In the genomic region with DNA sequence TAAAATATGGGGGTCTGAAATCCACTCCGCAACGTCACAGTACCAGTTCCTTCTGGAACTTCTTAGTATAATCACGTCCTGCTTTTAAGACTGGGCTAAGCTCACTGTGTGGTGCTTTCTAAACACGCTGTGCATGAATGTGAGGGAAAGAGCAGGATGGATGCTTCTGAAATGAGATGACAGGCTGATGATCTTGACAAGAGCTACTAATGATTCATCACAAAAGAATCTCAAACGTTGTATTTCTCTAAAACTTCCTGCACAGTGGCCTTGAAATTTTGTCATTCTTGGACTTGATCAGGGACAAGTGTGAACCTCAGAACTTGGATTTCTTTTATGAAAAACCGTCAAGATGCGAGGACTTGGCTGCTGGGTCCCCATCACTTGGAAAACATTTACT, we compare ENCODE assay signal across 20 cellular contexts.
DNase-seq lines count a peak whose midpoint lies in the region; ATAC-seq, FAIRE-seq and TF ChIP-seq lines count a peak whose summit lies in the region.
"Had no signal": no experiment of that assay in that cellular context is flagged by ENCODE, and none has a peak within 500 bp of the region (broad histone marks: within the 10 kb centered on the region; RNA-seq: fewer than 3 reads in every experiment).

No MANE protein-coding gene starts in this region.

- no peak for FAIRE-seq in pancreas (lab: Jason Lieb, UNC)
- FAIRE-seq: A549, GM12878 had no signal

- H3K4me3 ChIP-seq in SK-N-SH (ENCODE audit: low read depth in 2 of 2, low read length in 1 of 2): no peak overlapping the region
- no peak overlapping the region for H3K4me3 ChIP-seq in osteoblast (ENCODE audit: insufficient read depth, low read length)
- H3K4me3 ChIP-seq in pancreas: no peak overlapping the region
- H3K4me3 ChIP-seq: A549, GM12878 had no signal

- H2AFZ ChIP-seq in SK-N-SH (ENCODE audit: low read depth) (no peak overlapping the region), osteoblast (ENCODE audit: low read length) (no peak overlapping the region)

- intact Hi-C loops in pancreas (cut with DNase I): no loop called here

- H3K9me3 ChIP-seq in SK-N-SH (no peaks in the 10 kb centered on the region), osteoblast (ENCODE audit: low read depth, low read length) (no peaks in the 10 kb centered on the region), pancreas (no peaks in the 10 kb centered on the region)
- H3K9me3 ChIP-seq: A549 had no signal

- no peaks in the 10 kb centered on the region for H3K27me3 ChIP-seq in SK-N-SH (ENCODE audit: insufficient read depth)
- H3K27me3 ChIP-seq in osteoblast (ENCODE audit: insufficient read depth, low read length): peaks cover 6% of the 10 kb centered on the region
- H3K27me3 ChIP-seq in pancreas: no peaks in the 10 kb centered on the region

- POLR2A ChIA-PET in SK-N-SH (lab: Yijun Ruan, JAX): no interaction called here

- no peak for TF ChIP-seq RAD21 in SK-N-SH (IDR thresholded peaks at IDR 0.05; ENCODE audit: low read length)

- H3K27ac Mint-ChIP-seq in stimulated activated naive B cell treated with anti-CD40 and anti-IgM and Interleukin-4, amounts not matched to agents 10 μg/mL and 1 μg/mL and 100 μg/mL, for 72 hours: no peak overlapping the region
- H3K27ac Mint-ChIP-seq: CD4-positive, alpha-beta T cell; HFFc6 had no signal

- ATAC-seq in SK-N-SH treated with all-trans-retinoic acid at 6 μM for 48 hours (no peak), pancreas (no peak)
- no peak for ATAC-seq in stimulated activated naive B cell treated with anti-CD40 and anti-IgM and Interleukin-4, amounts not matched to agents 10 μg/mL and 1 μg/mL and 100 μg/mL, for 72 hours (replicated peaks)
- ATAC-seq: A549, GM12878, HCT116 had no signal

- no peak overlapping the region for H3K4me3 Mint-ChIP-seq in stimulated activated naive B cell treated with anti-CD40 and anti-IgM and Interleukin-4, amounts not matched to agents 10 μg/mL and 1 μg/mL and 100 μg/mL, for 72 hours
- H3K4me3 Mint-ChIP-seq: CD4-positive, alpha-beta T cell; HFFc6 had no signal

- no peaks in the 10 kb centered on the region for H3K4me1 ChIP-seq in SK-N-SH (ENCODE audit: control insufficient read depth in 1 of 2, insufficient read depth in 2 of 2, low read depth in 1 of 2, low read length in 1 of 2)
- H3K4me1 ChIP-seq in osteoblast (ENCODE audit: insufficient read depth, low read length): no peaks in the 10 kb centered on the region
- H3K4me1 ChIP-seq in pancreas: no peaks in the 10 kb centered on the region
- H3K4me1 ChIP-seq: A549 had no signal

- DNase-seq in SK-N-SH (no peak), EH (ENCODE audit: low read depth) (peak; percentile 6), RPMI7951 (ENCODE audit: low read depth) (peak; percentile 31), osteoblast (ENCODE audit: insufficient read length, low spot score, missing footprints) (peak; percentile 35), NCI-H226 (no peak), pancreas (no peak)
- DNase-seq in stimulated activated naive B cell treated with anti-CD40 and anti-IgM and Interleukin-4, amounts not matched to agents 10 μg/mL and 1 μg/mL and 100 μg/mL, for 72 hours: no peak
- DNase-seq: AML-193; CD4-positive, alpha-beta T cell; DMS153; DMS79; GOT3; H7; HFFc6 had no signal

- H3K36me3 Mint-ChIP-seq in stimulated activated naive B cell treated with anti-CD40 and anti-IgM and Interleukin-4, amounts not matched to agents 10 μg/mL and 1 μg/mL and 100 μg/mL, for 72 hours: no peaks in the 10 kb centered on the region

- TF ChIP-seq CTCF in SK-N-SH (IDR thresholded peaks at IDR 0.05): no peak
- no peak for TF ChIP-seq CTCF in osteoblast (IDR thresholded peaks at IDR 0.05; ENCODE audit: extremely low read depth, low read depth, low read length)
- no peak for TF ChIP-seq CTCF in pancreas (IDR thresholded peaks at IDR 0.05)

- no peak overlapping the region for H3K4me2 ChIP-seq in SK-N-SH
- H3K4me2 ChIP-seq in osteoblast (ENCODE audit: insufficient read depth, low read length): no peak overlapping the region
- H3K4me2 ChIP-seq: A549 had no signal

- H3K27me3 Mint-ChIP-seq in stimulated activated naive B cell treated with anti-CD40 and anti-IgM and Interleukin-4, amounts not matched to agents 10 μg/mL and 1 μg/mL and 100 μg/mL, for 72 hours: no peaks in the 10 kb centered on the region
- H3K27me3 Mint-ChIP-seq: CD4-positive, alpha-beta T cell had no signal

- WGBS in SK-N-SH (ENCODE audit: low lambda C conversion rate): 60% methylated on average over 7 of the region's 7 CpGs
- WGBS in pancreas, 2 donors: 62 to 66% methylated on average over 7 of the region's 7 CpGs

- no peaks in the 10 kb centered on the region for H3K9me2 ChIP-seq in SK-N-SH

- H4K20me1 ChIP-seq in SK-N-SH (ENCODE audit: insufficient read depth) (no peaks in the 10 kb centered on the region), osteoblast (ENCODE audit: insufficient read depth, low read length) (no peaks in the 10 kb centered on the region)

- no peaks in the 10 kb centered on the region for H3K79me2 ChIP-seq in SK-N-SH (ENCODE audit: insufficient read depth)
- no peaks in the 10 kb centered on the region for H3K79me2 ChIP-seq in osteoblast (ENCODE audit: insufficient read depth, low read length)

- H3K9ac ChIP-seq in SK-N-SH: no peak overlapping the region

- no peaks in the 10 kb centered on the region for H3K4me1 Mint-ChIP-seq in stimulated activated naive B cell treated with anti-CD40 and anti-IgM and Interleukin-4, amounts not matched to agents 10 μg/mL and 1 μg/mL and 100 μg/mL, for 72 hours

- no peaks in the 10 kb centered on the region for H3F3A ChIP-seq in SK-N-SH (replicated peaks; ENCODE audit: insufficient read depth)

- H3K36me3 ChIP-seq in SK-N-SH (replicated peaks in 1 of 2; ENCODE audit: control insufficient read depth in 1 of 2, insufficient read depth in 2 of 2, low read length in 1 of 2) (no peaks in the 10 kb centered on the region), osteoblast (ENCODE audit: insufficient read depth, low read length) (no peaks in the 10 kb centered on the region), pancreas (no peaks in the 10 kb centered on the region)

- CTCF ChIA-PET in SK-N-SH (lab: Yijun Ruan, JAX): interaction anchor here (0.8 to 1.6 kb wide), 4 partner anchors 8 to 579 kb away, joined by 3 to 7 read pairs (median 4); no protein-coding TSS in a partner anchor

- TF ChIP-seq EP300 in SK-N-SH (IDR thresholded peaks at IDR 0.05; ENCODE audit: borderline replicate concordance in 1 of 2, low read depth in 1 of 2, low read length in 1 of 2): no peak

- no peaks in the 10 kb centered on the region for H3K9me3 Mint-ChIP-seq in stimulated activated naive B cell treated with anti-CD40 and anti-IgM and Interleukin-4, amounts not matched to agents 10 μg/mL and 1 μg/mL and 100 μg/mL, for 72 hours
- H3K9me3 Mint-ChIP-seq: CD4-positive, alpha-beta T cell; HFFc6 had no signal

- H3K27ac ChIP-seq in SK-N-SH (ENCODE audit: low read depth in 2 of 2, low read length in 1 of 2) (no peak overlapping the region), osteoblast (ENCODE audit: low read depth, low read length) (no peak overlapping the region), pancreas (no peak overlapping the region)
- H3K27ac ChIP-seq: 22Rv1, A549, C4-2B had no signal

TF ChIP-seq in SK-N-SH, 30 proteins besides CTCF, POLR2A, EP300 and RAD21:
- TF ChIP-seq FOXM1 (IDR thresholded peaks at IDR 0.05; ENCODE audit: low read depth): no peak
- peak; percentile 18; the same call in 1 of the 2 replicates for TF ChIP-seq PBX3 (IDR thresholded peaks at IDR 0.05)
- no peak for TF ChIP-seq RXRA (IDR thresholded peaks at IDR 0.05; ENCODE audit: borderline replicate concordance, low read depth)
- no peak for TF ChIP-seq FOSL2 (IDR thresholded peaks at IDR 0.05; ENCODE audit: borderline replicate concordance, low read depth)
- TF ChIP-seq POLR2AphosphoS5 (IDR thresholded peaks at IDR 0.05; ENCODE audit: low read depth, low read length): no peak
TF ChIP-seq in SK-N-SH: peak in this region for 1.

TF ChIP-seq in SK-N-SH treated with all-trans-retinoic acid at 6 μM for 48 hours, 23 proteins besides CTCF, POLR2A, EP300 and RAD21 (continues in another document):
- TF ChIP-seq POU6F1 (CRISPR knock-in tag; IDR thresholded peaks at IDR 0.05; ENCODE audit: borderline replicate concordance, low read depth) (no peak), PPARA (CRISPR knock-in tag; IDR thresholded peaks at IDR 0.05; ENCODE audit: borderline replicate concordance) (no peak), ARNTL (CRISPR knock-in tag; IDR thresholded peaks at IDR 0.05; ENCODE audit: borderline replicate concordance, low read depth) (no peak), CSRNP3 (CRISPR knock-in tag; IDR thresholded peaks at IDR 0.05) (no peak), ZNF70 (CRISPR knock-in tag; IDR thresholded peaks at IDR 0.05) (no peak)

Comparison
In these comparisons a context has a peak if more than half of its experiments do, and no peak if none do; other contexts are left out.
1. DNase-seq: peak in EH (single experiment), RPMI7951 (single experiment) and osteoblast (single experiment); none in SK-N-SH (single experiment), stimulated activated naive B cell treated with anti-CD40 and anti-IgM and Interleukin-4, amounts not matched to agents 10 μg/mL and 1 μg/mL and 100 μg/mL, for 72 hours (single experiment), NCI-H226 (single experiment) and pancreas (0 of 6).